ENCODE assay signal across 12 cellular contexts in the genomic region with DNA sequence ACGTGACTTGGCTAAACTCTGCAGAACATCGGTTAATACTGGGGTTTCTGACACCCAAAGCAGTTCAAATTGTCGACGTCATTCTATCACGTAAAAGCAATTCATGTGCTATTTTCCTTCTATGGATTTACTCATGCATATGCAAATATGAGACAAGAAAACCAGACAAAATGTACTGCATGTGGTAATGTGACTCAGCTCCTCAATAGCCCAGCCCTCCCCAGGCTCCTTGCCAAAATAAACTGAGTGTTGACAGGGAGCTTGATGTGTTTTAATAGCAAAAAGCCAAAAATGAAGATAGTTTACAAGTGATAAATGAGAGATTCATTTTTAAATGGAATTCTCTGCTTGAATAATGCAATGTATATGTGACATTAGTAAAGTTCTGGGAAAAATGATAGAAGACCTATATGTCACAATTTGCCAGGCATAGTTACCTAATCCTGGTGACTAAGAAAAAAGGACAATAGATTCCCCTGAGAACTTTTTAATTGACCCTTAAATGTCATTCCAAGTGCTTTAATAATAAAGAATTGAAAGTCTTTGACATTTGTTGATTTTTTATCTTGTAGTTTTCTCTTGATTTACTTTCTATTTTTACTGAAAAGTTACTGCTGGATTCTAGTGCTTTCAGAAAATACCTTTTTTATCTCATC.
DNase-seq lines count a peak whose midpoint lies in the region; ATAC-seq and TF ChIP-seq lines count a peak whose summit lies in the region.
"Had no signal": no experiment of that assay in that cellular context is flagged by ENCODE, and none has a peak within 500 bp of the region (broad histone marks: within the 10 kb centered on the region; RNA-seq: fewer than 3 reads in every experiment).

No MANE protein-coding gene starts in this region.

- TF ChIP-seq CTCF in fibroblast of pulmonary artery (IDR thresholded peaks at IDR 0.05; ENCODE audit: low read length, missing control alignments) (no peak), glutamatergic neuron (IDR thresholded peaks at IDR 0.05; ENCODE audit: partially characterized antibody, unreplicated experiment) (no peak)

- H3K4me1 ChIP-seq in HUES48 (ENCODE audit: control insufficient read depth, insufficient read depth, low read length), result peaks cover 56% of the 10 kb centered on the region
- H3K4me1 ChIP-seq: left ventricle myocardium inferior had no signal

- H3K4me1 Mint-ChIP-seq in glutamatergic neuron (ENCODE audit: low read depth, unreplicated experiment), result peaks cover 6% of the 10 kb centered on the region
- H3K4me1 Mint-ChIP-seq: T-helper 17 cell had no signal

- H3K4me3 Mint-ChIP-seq in glutamatergic neuron (ENCODE audit: unreplicated experiment), result no peak overlapping the region
- H3K4me3 Mint-ChIP-seq: stimulated activated naive CD8-positive, alpha-beta T cell treated with anti-CD3 and anti-CD28 coated beads, Interleukin-15, Interleukin-2, amounts not matched to agents 100 ng/mL and 50 ng/mL, for 24 hours; T-helper 17 cell had no signal

- in situ Hi-C loops in Caki2 (cut with HindIII; ENCODE audit: low pct_unique_long_range_greater_than_20kb, low sequenced_read_pairs), result no loop called here
- in situ Hi-C loops in SK-MEL-5 (cut with HindIII; ENCODE audit: low pct_unique_long_range_greater_than_20kb, low sequenced_read_pairs), result no loop called here

- H3K36me3 ChIP-seq in HUES48 (ENCODE audit: control insufficient read depth, insufficient read depth, low read length), result no peaks in the 10 kb centered on the region
- H3K36me3 ChIP-seq: left ventricle myocardium inferior had no signal

- DNase-seq in Caki2 (ENCODE audit: low read depth) (peak; percentile 77), SK-MEL-5 (ENCODE audit: low read depth, low spot score) (peak; percentile 26), fibroblast of pulmonary artery (ENCODE audit: low read depth) (peak; percentile 60), NCI-H2171 (lab: John Stamatoyannopoulos, UW) (no peak), glutamatergic neuron (no peak)
- DNase-seq: left ventricle myocardium inferior, NCI-H510A, T-helper 17 cell had no signal

- ATAC-seq in GM21390 (IDR thresholded peaks at IDR 0.05; ENCODE audit: unreplicated experiment), result no peak
- ATAC-seq in HG03521 (IDR thresholded peaks at IDR 0.05; ENCODE audit: unreplicated experiment), result no peak
- ATAC-seq: T-helper 17 cell had no signal

- no peaks in the 10 kb centered on the region for H3K9me3 Mint-ChIP-seq in glutamatergic neuron (ENCODE audit: unreplicated experiment)
- H3K9me3 Mint-ChIP-seq: stimulated activated naive CD8-positive, alpha-beta T cell treated with anti-CD3 and anti-CD28 coated beads, Interleukin-15, Interleukin-2, amounts not matched to agents 100 ng/mL and 50 ng/mL, for 24 hours had no signal

- no peaks in the 10 kb centered on the region for H3K36me3 Mint-ChIP-seq in glutamatergic neuron (ENCODE audit: unreplicated experiment)

- H3K4me3 ChIP-seq in HUES48 (ENCODE audit: low read depth, low read length) (no peak overlapping the region), fibroblast of pulmonary artery (replicated peaks; ENCODE audit: low read depth, low read length) (no peak overlapping the region)
- H3K4me3 ChIP-seq: left ventricle myocardium inferior had no signal

- no peak overlapping the region for H3K9ac ChIP-seq in HUES48 (ENCODE audit: low read depth, low read length)

- no peak overlapping the region for H3K27ac Mint-ChIP-seq in glutamatergic neuron (ENCODE audit: unreplicated experiment)
- H3K27ac Mint-ChIP-seq: stimulated activated naive CD8-positive, alpha-beta T cell treated with anti-CD3 and anti-CD28 coated beads, Interleukin-15, Interleukin-2, amounts not matched to agents 100 ng/mL and 50 ng/mL, for 24 hours; T-helper 17 cell had no signal

- H3K27me3 ChIP-seq in HUES48 (ENCODE audit: control insufficient read depth, insufficient read depth, low read length), result no peaks in the 10 kb centered on the region

- peak overlapping the region; percentile 78 for H3K27ac ChIP-seq in HUES48 (ENCODE audit: low read depth, low read length)
- H3K27ac ChIP-seq: left ventricle myocardium inferior had no signal

- H3K9me3 ChIP-seq in HUES48 (ENCODE audit: control insufficient read depth, insufficient read depth, low read length), result no peaks in the 10 kb centered on the region
- H3K9me3 ChIP-seq: left ventricle myocardium inferior had no signal

- H3K27me3 Mint-ChIP-seq in glutamatergic neuron (ENCODE audit: unreplicated experiment), result no peaks in the 10 kb centered on the region
- H3K27me3 Mint-ChIP-seq: stimulated activated naive CD8-positive, alpha-beta T cell treated with anti-CD3 and anti-CD28 coated beads, Interleukin-15, Interleukin-2, amounts not matched to agents 100 ng/mL and 50 ng/mL, for 24 hours; T-helper 17 cell had no signal

Comparison
In these comparisons a context has a peak if more than half of its experiments do, and no peak if none do; other contexts are left out.
1. DNase-seq: peak in Caki2 (single experiment), SK-MEL-5 (single experiment) and fibroblast of pulmonary artery (single experiment); none in NCI-H2171 (single experiment) and glutamatergic neuron (single experiment).